12 cellular contexts compared by ENCODE assay signal in genomic region chr5:59079622-59080620, GRCh38.
DNase-seq lines count a peak whose midpoint lies in the region; ATAC-seq and TF ChIP-seq lines count a peak whose summit lies in the region.
"Had no signal": no experiment of that assay in that cellular context is flagged by ENCODE, and none has a peak within 500 bp of the region (broad histone marks: within the 10 kb centered on the region; RNA-seq: fewer than 3 reads in every experiment).

No MANE protein-coding gene starts in this region.

- no peak overlapping the region for H3K4me3 Mint-ChIP-seq in activated CD8-positive, alpha-beta T cell treated with anti-CD3 and anti-CD28 coated beads, Interleukin-2, amount 10 ng/mL, durations not matched to agents 7 days and 5 days
- H3K4me3 Mint-ChIP-seq: activated CD8-positive, alpha-beta memory T cell treated with anti-CD3 and anti-CD28 coated beads, Interleukin-2, amount 10 ng/mL, durations not matched to agents 7 days and 5 days; CD4-positive, CD25-positive, alpha-beta regulatory T cell had no signal

- CTCF ChIA-PET in AG04450 (lab: Charles Lee) = interaction anchor here (0.5 to 1.5 kb wide), 4 partner anchors 22 to 194 kb away, joined by 3 to 4 read pairs (median 4); no protein-coding TSS in a partner anchor
- CTCF ChIA-PET in activated CD8-positive, alpha-beta T cell treated with anti-CD3 and anti-CD28 coated beads, Interleukin-2, amount 10 ng/mL, durations not matched to agents 7 days and 5 days (lab: Charles Lee) = interaction anchor here (0.9 to 1.5 kb wide), 6 partner anchors 9 to 94 kb away, joined by 3 to 7 read pairs (median 3); no protein-coding TSS in a partner anchor

- H3K4me1 ChIP-seq in mesendoderm (ENCODE audit: control insufficient read depth, low read depth, low read length) = no peaks in the 10 kb centered on the region
- H3K4me1 ChIP-seq in Peyer's patch = no peaks in the 10 kb centered on the region

- POLR2A ChIA-PET in AG04450 (lab: Yijun Ruan, JAX) = interaction anchor here (0.7 to 1.0 kb wide), 3 partner anchors 15 to 54 kb away, joined by 3 read pairs; no protein-coding TSS in a partner anchor
- POLR2A ChIA-PET in activated CD8-positive, alpha-beta T cell treated with anti-CD3 and anti-CD28 coated beads, Interleukin-2, amount 10 ng/mL, durations not matched to agents 7 days and 5 days (lab: Charles Lee) = interaction anchor here (0.9 kb wide), 1 partner anchor 10 kb away, joined by 3 read pairs; no protein-coding TSS in a partner anchor

- no peaks in the 10 kb centered on the region for H3K36me3 Mint-ChIP-seq in activated CD8-positive, alpha-beta T cell treated with anti-CD3 and anti-CD28 coated beads, Interleukin-2, amount 10 ng/mL, durations not matched to agents 7 days and 5 days (ENCODE audit: low read depth)
- H3K36me3 Mint-ChIP-seq: CD4-positive, CD25-positive, alpha-beta regulatory T cell had no signal

- H3K79me1 ChIP-seq in mesendoderm (ENCODE audit: low read length) = no peaks in the 10 kb centered on the region

- H3K27me3 ChIP-seq in AG04450 (ENCODE audit: control insufficient read depth, insufficient read depth, low read length) (no peaks in the 10 kb centered on the region), mesendoderm (ENCODE audit: insufficient read depth, low read length, poor library complexity) (no peaks in the 10 kb centered on the region), Peyer's patch (no peaks in the 10 kb centered on the region)

- H3K4me3 ChIP-seq in AG04450 (ENCODE audit: low read depth, low read length) (no peak overlapping the region), NB4 (ENCODE audit: low read depth, low read length) (no peak overlapping the region), mesendoderm (ENCODE audit: low read length) (no peak overlapping the region), Peyer's patch (no peak overlapping the region)
- H3K4me3 ChIP-seq: coronary artery had no signal

- no peak overlapping the region for H3K27ac Mint-ChIP-seq in activated CD8-positive, alpha-beta T cell treated with anti-CD3 and anti-CD28 coated beads, Interleukin-2, amount 10 ng/mL, durations not matched to agents 7 days and 5 days
- H3K27ac Mint-ChIP-seq: activated CD8-positive, alpha-beta memory T cell treated with anti-CD3 and anti-CD28 coated beads, Interleukin-2, amount 10 ng/mL, durations not matched to agents 7 days and 5 days; CD4-positive, CD25-positive, alpha-beta regulatory T cell had no signal

- no peak overlapping the region for H3K23ac ChIP-seq in mesendoderm (ENCODE audit: low read length)

- no peak overlapping the region for H3K9ac ChIP-seq in mesendoderm (ENCODE audit: low read length)

- H2AK5ac ChIP-seq in mesendoderm (ENCODE audit: low read length) = no peak overlapping the region

- H3K4me2 ChIP-seq in mesendoderm (ENCODE audit: low read length) = no peak overlapping the region

- H3K36me3 ChIP-seq in mesendoderm (ENCODE audit: control insufficient read depth, insufficient read depth, low read length) (no peaks in the 10 kb centered on the region), Peyer's patch (no peaks in the 10 kb centered on the region)

- peak overlapping the region; percentile 74 for H3K27ac ChIP-seq in AG04450 (ENCODE audit: low read depth, low read length)
- H3K27ac ChIP-seq in mesendoderm (ENCODE audit: low read depth, low read length) = no peak overlapping the region
- H3K27ac ChIP-seq in Peyer's patch = peak overlapping the region in 1 of 4 donors; percentile 9
- H3K27ac ChIP-seq: coronary artery had no signal

- no peak for TF ChIP-seq CTCF in AG04450 (IDR thresholded peaks at IDR 0.05; ENCODE audit: low read depth, low read length)
- no peak for TF ChIP-seq CTCF in NB4 (IDR thresholded peaks at IDR 0.05; ENCODE audit: low read depth, low read length)
- no peak for TF ChIP-seq CTCF in Peyer's patch (IDR thresholded peaks at IDR 0.05)

- H4K5ac ChIP-seq in mesendoderm (ENCODE audit: low read length) = no peak overlapping the region

- TF ChIP-seq POLR2A in NB4 (IDR thresholded peaks at IDR 0.05; ENCODE audit: extremely low read depth, insufficient read length) = no peak
- no peak for TF ChIP-seq POLR2A in Peyer's patch (IDR thresholded peaks at IDR 0.05)

- WGBS in mesendoderm (ENCODE audit: extremely low coverage, insufficient coverage, low lambda C conversion rate) = no CpG with 5 or more reads among the region's 7 CpGs

- H2BK15ac ChIP-seq in mesendoderm (replicated peaks; ENCODE audit: low read depth) = no peak overlapping the region

- ATAC-seq in esophagus mucosa = peak; percentile 59
- ATAC-seq in activated CD8-positive, alpha-beta T cell treated with anti-CD3 and anti-CD28 coated beads, Interleukin-2, amount 10 ng/mL, durations not matched to agents 7 days and 5 days = no peak
- ATAC-seq: activated CD8-positive, alpha-beta memory T cell treated with anti-CD3 and anti-CD28 coated beads, Interleukin-2, amount 10 ng/mL, durations not matched to agents 7 days and 5 days had no signal

- no peaks in the 10 kb centered on the region for H3K9me3 Mint-ChIP-seq in activated CD8-positive, alpha-beta T cell treated with anti-CD3 and anti-CD28 coated beads, Interleukin-2, amount 10 ng/mL, durations not matched to agents 7 days and 5 days (ENCODE audit: insufficient read depth)

- no peak overlapping the region for H2BK120ac ChIP-seq in mesendoderm (ENCODE audit: low read depth, low read length)

- H2BK5ac ChIP-seq in mesendoderm (ENCODE audit: low read length) = no peak overlapping the region

- DNase-seq in AG04450 (ENCODE audit: low read depth, low spot score) = peak; percentile 90
- DNase-seq in NB4 (ENCODE audit: low read depth) = peak; percentile 20
- DNase-seq in mesendoderm = peak; percentile 37
- no peak for DNase-seq in Peyer's patch
- no peak for DNase-seq in HT-29 (ENCODE audit: low spot score)
- DNase-seq in activated CD8-positive, alpha-beta T cell treated with anti-CD3 and anti-CD28 coated beads, Interleukin-2, amount 10 ng/mL, durations not matched to agents 7 days and 5 days = no peak
- no peak for DNase-seq in NCI-H1436 treated with DMSO at 0.1 percent for 48 hours (lab: John Stamatoyannopoulos, UW)
- DNase-seq: activated CD8-positive, alpha-beta memory T cell treated with anti-CD3 and anti-CD28 coated beads, Interleukin-2, amount 10 ng/mL, durations not matched to agents 7 days and 5 days; CD4-positive, CD25-positive, alpha-beta regulatory T cell; SIG-M5 had no signal

- no peaks in the 10 kb centered on the region for H3K9me3 ChIP-seq in AG04450 (ENCODE audit: control insufficient read depth, insufficient read depth, low read length)
- H3K9me3 ChIP-seq in Peyer's patch = no peaks in the 10 kb centered on the region

- H3K27me3 Mint-ChIP-seq in activated CD8-positive, alpha-beta T cell treated with anti-CD3 and anti-CD28 coated beads, Interleukin-2, amount 10 ng/mL, durations not matched to agents 7 days and 5 days (ENCODE audit: low read depth) = peaks cover 9% of the 10 kb centered on the region

- H4K8ac ChIP-seq in mesendoderm (ENCODE audit: low read depth, low read length) = no peak overlapping the region

- no peak overlapping the region for H3K18ac ChIP-seq in mesendoderm (ENCODE audit: low read length)

- H3K4me1 Mint-ChIP-seq in activated CD8-positive, alpha-beta T cell treated with anti-CD3 and anti-CD28 coated beads, Interleukin-2, amount 10 ng/mL, durations not matched to agents 7 days and 5 days (ENCODE audit: low read depth) = no peaks in the 10 kb centered on the region
- H3K4me1 Mint-ChIP-seq: activated CD8-positive, alpha-beta memory T cell treated with anti-CD3 and anti-CD28 coated beads, Interleukin-2, amount 10 ng/mL, durations not matched to agents 7 days and 5 days; CD4-positive, CD25-positive, alpha-beta regulatory T cell had no signal

- no peak overlapping the region for H3K4ac ChIP-seq in mesendoderm (ENCODE audit: low read depth, low read length)

- no peaks in the 10 kb centered on the region for H3K79me2 ChIP-seq in mesendoderm (ENCODE audit: control insufficient read depth, insufficient read depth, low read length)

- no peak overlapping the region for H3K56ac ChIP-seq in mesendoderm (ENCODE audit: low read length)

Comparison
In these comparisons a context has a peak if more than half of its experiments do, and no peak if none do; other contexts are left out.
1. DNase-seq: peak in AG04450 (single experiment), NB4 (single experiment) and mesendoderm (single experiment); none in Peyer's patch (0 of 3), HT-29 (single experiment), activated CD8-positive, alpha-beta T cell treated with anti-CD3 and anti-CD28 coated beads, Interleukin-2, amount 10 ng/mL, durations not matched to agents 7 days and 5 days (single experiment) and NCI-H1436 treated with DMSO at 0.1 percent for 48 hours (single experiment).